1 cellular context compared by ENCODE assay signal in the genomic region with DNA sequence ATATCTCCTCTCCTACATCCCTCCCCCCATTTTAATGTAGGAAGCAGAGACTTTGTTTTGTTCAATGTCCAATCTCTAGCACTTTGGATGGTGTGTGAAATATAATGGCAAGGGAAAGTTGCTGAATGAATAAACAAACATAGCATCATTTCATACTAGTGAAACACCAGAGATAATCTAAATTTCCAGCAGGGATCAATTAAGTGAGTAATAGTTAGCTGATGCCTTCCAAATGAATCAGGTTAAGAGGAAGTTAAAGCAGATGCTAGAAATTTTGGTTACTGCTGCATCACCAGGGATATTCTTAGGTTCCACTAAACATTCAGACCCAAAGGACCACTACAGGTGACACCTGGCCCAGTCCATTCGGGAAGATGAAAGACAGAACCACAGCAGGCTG.
TF ChIP-seq lines count a peak whose summit lies in the region.

No MANE protein-coding gene starts in this region.

TF ChIP-seq in IMR-90, 13 proteins besides CTCF, POLR2A, EP300 and RAD21:
- TF ChIP-seq RCOR1 (IDR thresholded peaks at IDR 0.05; ENCODE audit: insufficient replicate concordance, low read length) (no peak), MAZ (IDR thresholded peaks at IDR 0.05; ENCODE audit: borderline replicate concordance, low read depth, low read length) (no peak), MAFK (IDR thresholded peaks at IDR 0.05; ENCODE audit: low read depth, low read length) (no peak), MXI1 (IDR thresholded peaks at IDR 0.05; ENCODE audit: borderline replicate concordance, low read depth, low read length) (no peak), FOS (IDR thresholded peaks at IDR 0.05; ENCODE audit: low read depth, low read length) (no peak), CEBPB (IDR thresholded peaks at IDR 0.05; ENCODE audit: low read depth, low read length) (no peak), RFX5 (IDR thresholded peaks at IDR 0.05; ENCODE audit: low read depth, low read length) (no peak), CHD1 (IDR thresholded peaks at IDR 0.05; ENCODE audit: low read depth, low read length) (no peak), NFE2L2 (IDR thresholded peaks at IDR 0.05; ENCODE audit: low read depth, low read length) (no peak), SMC3 (IDR thresholded peaks at IDR 0.05; ENCODE audit: low read depth, low read length) (no peak), BHLHE40 (IDR thresholded peaks at IDR 0.05; ENCODE audit: low read depth, low read length) (no peak)
- TF ChIP-seq, protein P1, sequence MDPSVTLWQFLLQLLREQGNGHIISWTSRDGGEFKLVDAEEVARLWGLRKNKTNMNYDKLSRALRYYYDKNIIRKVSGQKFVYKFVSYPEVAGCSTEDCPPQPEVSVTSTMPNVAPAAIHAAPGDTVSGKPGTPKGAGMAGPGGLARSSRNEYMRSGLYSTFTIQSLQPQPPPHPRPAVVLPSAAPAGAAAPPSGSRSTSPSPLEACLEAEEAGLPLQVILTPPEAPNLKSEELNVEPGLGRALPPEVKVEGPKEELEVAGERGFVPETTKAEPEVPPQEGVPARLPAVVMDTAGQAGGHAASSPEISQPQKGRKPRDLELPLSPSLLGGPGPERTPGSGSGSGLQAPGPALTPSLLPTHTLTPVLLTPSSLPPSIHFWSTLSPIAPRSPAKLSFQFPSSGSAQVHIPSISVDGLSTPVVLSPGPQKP (IDR thresholded peaks at IDR 0.05; ENCODE audit: borderline replicate concordance, low read depth, low read length), result no peak
- TF ChIP-seq, protein P2, sequence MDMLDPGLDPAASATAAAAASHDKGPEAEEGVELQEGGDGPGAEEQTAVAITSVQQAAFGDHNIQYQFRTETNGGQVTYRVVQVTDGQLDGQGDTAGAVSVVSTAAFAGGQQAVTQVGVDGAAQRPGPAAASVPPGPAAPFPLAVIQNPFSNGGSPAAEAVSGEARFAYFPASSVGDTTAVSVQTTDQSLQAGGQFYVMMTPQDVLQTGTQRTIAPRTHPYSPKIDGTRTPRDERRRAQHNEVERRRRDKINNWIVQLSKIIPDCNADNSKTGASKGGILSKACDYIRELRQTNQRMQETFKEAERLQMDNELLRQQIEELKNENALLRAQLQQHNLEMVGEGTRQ (IDR thresholded peaks at IDR 0.05; ENCODE audit: low read depth, low read length), result no peak
